7 cellular contexts compared by ENCODE assay signal in the genomic region with DNA sequence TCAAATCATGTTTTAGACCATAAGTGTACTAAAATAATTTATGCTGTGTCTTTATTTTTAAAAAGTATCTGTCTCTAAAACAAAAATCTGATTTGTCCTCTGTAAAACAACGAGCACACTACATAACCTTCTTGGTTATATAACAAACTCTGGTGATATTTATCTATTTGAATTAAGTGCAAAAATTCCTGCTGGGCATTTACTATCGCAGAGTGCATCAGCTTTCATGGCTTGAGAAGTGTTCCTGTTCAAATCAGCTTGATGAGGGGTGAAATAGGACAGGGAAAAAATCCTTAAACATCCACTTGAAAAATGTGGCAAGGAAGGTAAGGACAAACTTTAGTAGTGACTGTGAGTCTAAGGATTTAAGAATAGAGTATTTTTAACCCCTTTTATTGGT.
"Had no signal": no experiment of that assay in that cellular context is flagged by ENCODE, and none has a peak within 500 bp of the region (broad histone marks: within the 10 kb centered on the region; RNA-seq: fewer than 3 reads in every experiment).

No MANE protein-coding gene starts in this region.

- DNase-seq: H9, HCEC 1CT, KG1 had no signal

- H2AFZ ChIP-seq: GM23338 had no signal

- H3K4me3 ChIP-seq: GM23338, K562 had no signal

- H3K4me2 ChIP-seq: GM23338 had no signal

- H3K27ac ChIP-seq: HL-60 had no signal

- ATAC-seq: GM23338, HepG2 had no signal
